ENCODE assay signal across 8 cellular contexts in the genomic region with DNA sequence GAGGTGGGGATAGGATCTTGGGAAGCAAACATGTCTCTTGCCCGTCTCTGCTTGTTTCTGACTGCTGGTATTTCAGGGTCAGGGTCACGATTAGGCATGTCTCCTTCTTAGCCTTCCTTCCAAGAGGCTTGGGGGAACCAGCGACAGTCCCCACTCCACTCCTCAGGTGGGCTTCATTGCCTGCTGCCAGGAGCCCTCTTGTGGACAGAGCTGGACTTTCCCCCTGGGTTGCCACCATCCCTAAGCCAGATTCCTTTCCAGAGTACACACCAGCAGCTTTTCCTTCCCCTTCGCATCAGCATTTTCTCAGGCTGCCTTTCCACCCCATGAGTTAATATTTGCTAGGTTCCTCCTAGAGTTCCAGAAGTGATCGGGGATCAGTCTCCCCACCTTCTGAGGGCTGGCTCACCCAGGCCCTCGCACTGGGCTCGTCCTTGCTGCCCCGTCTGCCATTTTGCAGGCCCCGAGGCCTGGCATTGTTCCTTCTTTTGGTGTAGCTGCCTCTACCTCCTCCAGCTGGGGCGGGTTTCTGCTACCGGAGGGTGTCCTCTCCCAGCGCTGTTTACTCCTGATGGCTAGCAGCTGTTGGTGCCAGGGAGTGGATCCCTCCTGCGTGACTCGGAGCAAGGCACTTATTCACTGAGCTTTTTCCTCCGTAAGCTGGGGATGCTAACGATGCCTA. TPM values are rescaled to one million over a fixed set of nuclear protein-coding genes. Genes with fewer than 3 reads are reported as not detected.
DNase-seq lines count a peak whose midpoint lies in the region; ATAC-seq, FAIRE-seq and TF ChIP-seq lines count a peak whose summit lies in the region.

No MANE protein-coding gene starts in this region.

- no peaks in the 10 kb centered on the region for H3K79me2 ChIP-seq in SK-N-SH (ENCODE audit: insufficient read depth)

- TF ChIP-seq EP300 in SK-N-SH (IDR thresholded peaks at IDR 0.05; ENCODE audit: borderline replicate concordance in 1 of 2, low read depth in 1 of 2, low read length in 1 of 2), result no peak

- H3K36me3 Mint-ChIP-seq in stimulated activated naive B cell treated with anti-CD40 and anti-IgM and Interleukin-4, amounts not matched to agents 10 μg/mL and 1 μg/mL and 100 μg/mL, for 72 hours, result no peaks in the 10 kb centered on the region

- CTCF ChIA-PET in SK-N-SH (lab: Yijun Ruan, JAX), result interaction anchor here (0.6 to 9.2 kb wide), 30 partner anchors 11 to 252 kb away, joined by 3 to 114 read pairs (median 4); partner anchors contain the start of genes ACTL10, C20orf144, CBFA2T2 and CDK5RAP1

- POLR2A ChIA-PET in SK-N-SH (lab: Yijun Ruan, JAX), result interaction anchor here (0.7 to 2.8 kb wide), 7 partner anchors 11 to 252 kb away, joined by 3 to 17 read pairs (median 3); partner anchors contain the start of genes ACTL10, CBFA2T2, CDK5RAP1 and ZNF341

- WGBS in SK-N-SH (ENCODE audit: low lambda C conversion rate), result 70% methylated on average over 15 of the region's 16 CpGs

- H3K27ac ChIP-seq in SK-N-SH (ENCODE audit: low read depth in 2 of 2, low read length in 1 of 2), result peak overlapping the region in 1 of 2 experiments; percentile 17; a peak in 1 of 4 replicates

- no peaks in the 10 kb centered on the region for H3K9me2 ChIP-seq in SK-N-SH

- H3K36me3 ChIP-seq in SK-N-SH (replicated peaks in 1 of 2; ENCODE audit: control insufficient read depth in 1 of 2, insufficient read depth in 2 of 2, low read length in 1 of 2) (peaks cover 0 to 3% of the 10 kb centered on the region in 2 experiments), bronchial epithelial cell (ENCODE audit: control insufficient read depth, insufficient read depth, low read length) (no peaks in the 10 kb centered on the region), kidney epithelial cell (ENCODE audit: control insufficient read depth, insufficient read depth, low read length) (no peaks in the 10 kb centered on the region)

- H3K4me1 ChIP-seq in SK-N-SH (ENCODE audit: control insufficient read depth in 1 of 2, insufficient read depth in 2 of 2, low read depth in 1 of 2, low read length in 1 of 2), result peaks cover 1 to 39% of the 10 kb centered on the region in 2 experiments; a peak in 2 of 4 replicates

- H3K27ac Mint-ChIP-seq in stimulated activated naive B cell treated with anti-CD40 and anti-IgM and Interleukin-4, amounts not matched to agents 10 μg/mL and 1 μg/mL and 100 μg/mL, for 72 hours, result peak overlapping the region; percentile 11

- DNase-seq in activated T-cell treated with anti-CD3 and anti-CD28 coated beads for 24 hours (ENCODE audit: low read depth) (peak; percentile 14), activated T-cell treated with anti-CD3 and anti-CD28 coated beads for 4 hours (no peak), NCI-H1092 treated with DMSO at 0.1 percent for 48 hours (lab: John Stamatoyannopoulos, UW) (peak; percentile 89), SK-N-SH (peak; percentile 88), bronchial epithelial cell (ENCODE audit: low read depth) (peak; percentile 39), kidney epithelial cell (ENCODE audit: low read depth) (no peak)
- peak; percentile 36 for DNase-seq in stimulated activated naive B cell treated with anti-CD40 and anti-IgM and Interleukin-4, amounts not matched to agents 10 μg/mL and 1 μg/mL and 100 μg/mL, for 72 hours
- no peak for DNase-seq in effector CD8-positive, alpha-beta T cell (lab: John Stamatoyannopoulos, UW)

- H3F3A ChIP-seq in SK-N-SH (replicated peaks; ENCODE audit: insufficient read depth), result peaks cover 14% of the 10 kb centered on the region

- FAIRE-seq in bronchial epithelial cell (lab: Jason Lieb, UNC), result no peak

- peak; percentile 66 to 80 for ATAC-seq in stimulated activated naive B cell treated with anti-CD40 and anti-IgM and Interleukin-4, amounts not matched to agents 10 μg/mL and 1 μg/mL and 100 μg/mL, for 72 hours (replicated peaks)

- TF ChIP-seq RAD21 in SK-N-SH (IDR thresholded peaks at IDR 0.05; ENCODE audit: low read length), result peak; percentile 96

- no peaks in the 10 kb centered on the region for H3K27me3 Mint-ChIP-seq in stimulated activated naive B cell treated with anti-CD40 and anti-IgM and Interleukin-4, amounts not matched to agents 10 μg/mL and 1 μg/mL and 100 μg/mL, for 72 hours

- H3K4me3 ChIP-seq in SK-N-SH (ENCODE audit: low read depth in 2 of 2, low read length in 1 of 2) (peak overlapping the region in 1 of 2 experiments; percentile 23; a peak in 1 of 4 replicates), bronchial epithelial cell (ENCODE audit: low read depth, low read length) (no peak overlapping the region), kidney epithelial cell (ENCODE audit: low read depth, low read length) (no peak overlapping the region)

- peaks cover 8 to 17% of the 10 kb centered on the region in 2 donors for H3K4me1 Mint-ChIP-seq in stimulated activated naive B cell treated with anti-CD40 and anti-IgM and Interleukin-4, amounts not matched to agents 10 μg/mL and 1 μg/mL and 100 μg/mL, for 72 hours

- TF ChIP-seq CTCF in SK-N-SH (IDR thresholded peaks at IDR 0.05) (peak; percentile 82), bronchial epithelial cell (IDR thresholded peaks at IDR 0.05; ENCODE audit: insufficient read depth, low read length, severe bottlenecking) (peak; percentile 87), kidney epithelial cell (IDR thresholded peaks at IDR 0.05; ENCODE audit: insufficient read depth, low read length, poor library complexity, severe bottlenecking) (peak; percentile 94)

- H3K4me2 ChIP-seq in SK-N-SH, result no peak overlapping the region

- H4K20me1 ChIP-seq in SK-N-SH (ENCODE audit: insufficient read depth), result peaks cover 8% of the 10 kb centered on the region

- H3K9me3 Mint-ChIP-seq in stimulated activated naive B cell treated with anti-CD40 and anti-IgM and Interleukin-4, amounts not matched to agents 10 μg/mL and 1 μg/mL and 100 μg/mL, for 72 hours, result no peaks in the 10 kb centered on the region

- no peak overlapping the region for H2AFZ ChIP-seq in SK-N-SH (ENCODE audit: low read depth)

- H3K9ac ChIP-seq in SK-N-SH, result no peak overlapping the region

- no peak overlapping the region for H3K4me3 Mint-ChIP-seq in stimulated activated naive B cell treated with anti-CD40 and anti-IgM and Interleukin-4, amounts not matched to agents 10 μg/mL and 1 μg/mL and 100 μg/mL, for 72 hours

- no peaks in the 10 kb centered on the region for H3K9me3 ChIP-seq in SK-N-SH

- no peaks in the 10 kb centered on the region for H3K27me3 ChIP-seq in SK-N-SH (ENCODE audit: insufficient read depth)
- H3K27me3 ChIP-seq in bronchial epithelial cell (ENCODE audit: control insufficient read depth, insufficient read depth, low read length), result peaks cover 1% of the 10 kb centered on the region
- peaks cover 3% of the 10 kb centered on the region for H3K27me3 ChIP-seq in kidney epithelial cell (ENCODE audit: control insufficient read depth, insufficient read depth, low read length)

TF ChIP-seq in SK-N-SH, 30 proteins besides CTCF, POLR2A, EP300 and RAD21:
- TF ChIP-seq TAF1 (IDR thresholded peaks at IDR 0.05; ENCODE audit: borderline replicate concordance, low read depth, low read length), result no peak
- peak; percentile 48 for TF ChIP-seq CHD2 (IDR thresholded peaks at IDR 0.05; ENCODE audit: low read length, partially characterized antibody)
- TF ChIP-seq SMC3 (IDR thresholded peaks at IDR 0.05; ENCODE audit: low read depth, low read length), result peak; percentile 94
- 0 out of 2 replicates have a peak, but pooled peaks have one; percentile 27 for TF ChIP-seq POLR2AphosphoS5 (IDR thresholded peaks at IDR 0.05; ENCODE audit: low read depth, low read length)
TF ChIP-seq in SK-N-SH: peak in this region for 3.

RNA-seq across cellular contexts. Expression of gene C20orf144, which starts 8.8 kb away (rescaled TPM):
- 0.12 and 0.13 TPM in 2 replicates for polyA plus RNA-seq in SK-N-SH (2012; rRNA removed)
- 0.10 and 0.18 TPM in 2 replicates for polyA plus RNA-seq in SK-N-SH (2012; cell fraction: cytosol; rRNA removed)
- polyA plus RNA-seq in SK-N-SH (2012; cell fraction: nucleus; rRNA removed), result 0.08 and 0.15 TPM in 2 replicates
- total RNA-seq in bronchial epithelial cell (0.13 TPM in 1 of 2 replicates, not detected in the other), kidney epithelial cell (not detected in 2 replicates)

RNA-seq across cellular contexts. Expression of gene ACTL10, which starts 13.4 kb away (rescaled TPM):
- 0.19 and 0.25 TPM in 2 replicates for polyA plus RNA-seq in SK-N-SH (2012; rRNA removed)
- polyA plus RNA-seq in SK-N-SH (2012; cell fraction: cytosol; rRNA removed), result 0.09 and 0.20 TPM in 2 replicates
- polyA plus RNA-seq in SK-N-SH (2012; cell fraction: nucleus; rRNA removed), result 0.32 and 0.33 TPM in 2 replicates
- total RNA-seq in bronchial epithelial cell, result 1.2 and 1.6 TPM in 2 replicates
- 3.1 and 3.6 TPM in 2 replicates for total RNA-seq in kidney epithelial cell

RNA-seq across cellular contexts. Expression of gene NECAB3, which starts 20.9 kb away (rescaled TPM):
- polyA plus RNA-seq in SK-N-SH (2012; rRNA removed), result 20.1 and 25.1 TPM in 2 replicates
- 5.8 and 10.6 TPM in 2 replicates for polyA plus RNA-seq in SK-N-SH (2012; cell fraction: cytosol; rRNA removed)
- polyA plus RNA-seq in SK-N-SH (2012; cell fraction: nucleus; rRNA removed), result 112 and 142 TPM in 2 replicates
- total RNA-seq in bronchial epithelial cell (8.1 and 8.7 TPM in 2 replicates), kidney epithelial cell (17.5 and 20.6 TPM in 2 replicates)

RNA-seq across cellular contexts. Expression of gene E2F1, which starts 32.8 kb away (rescaled TPM):
- 12.4 and 15.0 TPM in 2 replicates for polyA plus RNA-seq in SK-N-SH (2012; rRNA removed)
- polyA plus RNA-seq in SK-N-SH (2012; cell fraction: cytosol; rRNA removed), result 7.9 and 11.4 TPM in 2 replicates
- 32.7 and 45.1 TPM in 2 replicates for polyA plus RNA-seq in SK-N-SH (2012; cell fraction: nucleus; rRNA removed)
- total RNA-seq in bronchial epithelial cell, result 0.26 and 0.64 TPM in 2 replicates
- total RNA-seq in kidney epithelial cell, result 3.2 and 4.1 TPM in 2 replicates

Comparison
In these comparisons a context has a peak if more than half of its experiments do, and no peak if none do; other contexts are left out.
1. DNase-seq: peak in activated T-cell treated with anti-CD3 and anti-CD28 coated beads for 24 hours (single experiment), NCI-H1092 treated with DMSO at 0.1 percent for 48 hours (single experiment), SK-N-SH (single experiment), bronchial epithelial cell (single experiment) and stimulated activated naive B cell treated with anti-CD40 and anti-IgM and Interleukin-4, amounts not matched to agents 10 μg/mL and 1 μg/mL and 100 μg/mL, for 72 hours (single experiment); none in activated T-cell treated with anti-CD3 and anti-CD28 coated beads for 4 hours (single experiment), kidney epithelial cell (single experiment) and effector CD8-positive, alpha-beta T cell (single experiment).
2. Peak in every context shown above with its lines, with median percentiles within 50 percentile points of each other: CTCF ChIP-seq.